Comparison of ENCODE assay signal across 10 cellular contexts in the genomic region with DNA sequence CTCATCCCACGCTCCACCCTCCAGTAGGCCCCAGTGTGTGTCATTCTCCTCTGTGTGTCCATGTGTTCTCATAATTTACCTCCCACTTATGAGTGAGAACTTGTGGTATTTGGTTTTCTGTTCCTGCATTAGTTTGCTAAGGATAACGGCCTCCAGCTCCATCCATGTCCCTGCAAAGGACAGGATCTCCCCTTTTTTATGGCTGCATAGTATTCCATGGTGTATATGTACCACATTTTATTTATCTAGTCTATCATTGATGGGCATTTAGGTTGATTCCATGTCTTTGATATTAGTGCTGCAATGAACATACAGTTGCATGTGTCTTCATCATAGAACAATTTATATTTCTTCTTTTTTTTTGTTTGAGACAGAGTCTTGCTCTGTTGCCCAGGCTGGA. TPM values are rescaled to one million over a fixed set of nuclear protein-coding genes. Genes with fewer than 3 reads are reported as not detected.
"Had no signal": no experiment of that assay in that cellular context is flagged by ENCODE, and none has a peak within 500 bp of the region (broad histone marks: within the 10 kb centered on the region; RNA-seq: fewer than 3 reads in every experiment).

No MANE protein-coding gene starts in this region.

RNA-seq across cellular contexts. Expression of a gene that starts 24.1 kb away (rescaled TPM):
- total RNA-seq: OCI-LY7, PC-3, PC-9, Peyer's patch, Right ventricle myocardium inferior, Right ventricle myocardium superior, RPMI7951, SJCRH30, SJSA1 had no signal
- polyA plus RNA-seq: SK-N-SH had no signal
